Comparison of ENCODE assay signal across 19 cellular contexts in genomic region chr20:1087311-1087710, GRCh38. TPM values are rescaled to one million over a fixed set of nuclear protein-coding genes. Genes with fewer than 3 reads are reported as not detected.
A peak's percentile ranks its signal among the peaks of the same experiment; 100 is the strongest.
DNase-seq lines count a peak whose midpoint lies in the region; ATAC-seq, FAIRE-seq and TF ChIP-seq lines count a peak whose summit lies in the region.
"Had no signal": no experiment of that assay in that cellular context is flagged by ENCODE, and none has a peak within 500 bp of the region (broad histone marks: within the 10 kb centered on the region; RNA-seq: fewer than 3 reads in every experiment).

No MANE protein-coding gene starts in this region.

- H3K27ac ChIP-seq in GM12878 (ENCODE audit: control insufficient read depth, insufficient read depth): no peak overlapping the region
- H3K27ac ChIP-seq in trophoblast cell (ENCODE audit: low read depth, low read length): no peak overlapping the region
- H3K27ac ChIP-seq: coronary artery, foreskin keratinocyte, sigmoid colon, SJSA1, transverse colon had no signal

- TF ChIP-seq EP300 in GM12878 (IDR thresholded peaks at IDR 0.05; ENCODE audit: borderline replicate concordance in 1 of 2, control insufficient read depth in 1 of 2, low read depth in 2 of 2, low read length in 2 of 2): no peak

- SMC1A ChIA-PET in GM12878 (lab: Charles Lee; ENCODE audit: uncharacterized antibody, unreplicated experiment): interaction anchor here (0.6 to 1.9 kb wide), 5 partner anchors 10 to 272 kb away, joined by 3 to 5 read pairs (median 3); no protein-coding TSS in a partner anchor

- no peak overlapping the region for H2AFZ ChIP-seq in GM12878 (ENCODE audit: control insufficient read depth, low read depth, low read length)
- H2AFZ ChIP-seq in trophoblast cell (ENCODE audit: insufficient read depth, low read length, poor library complexity): no peak overlapping the region

- no peak overlapping the region for H2BK12ac ChIP-seq in trophoblast cell (ENCODE audit: low read length)

- H3K36me3 ChIP-seq in GM12878 (ENCODE audit: control insufficient read depth in 2 of 2, insufficient read depth in 2 of 2, low read length in 1 of 2) (no peaks in the 10 kb centered on the region), trophoblast cell (ENCODE audit: control insufficient read depth in 1 of 2, insufficient read depth in 2 of 2, low read length in 2 of 2) (no peaks in the 10 kb centered on the region)
- H3K36me3 ChIP-seq: HAP-1, sigmoid colon, SJSA1, transverse colon had no signal

- TF ChIP-seq POLR2A in GM12878 (IDR thresholded peaks at IDR 0.05; ENCODE audit: low read depth, low read length): no peak

- ATAC-seq in GM12878: peak; percentile 44
- ATAC-seq in GM21529 (IDR thresholded peaks at IDR 0.05; ENCODE audit: unreplicated experiment): no peak
- ATAC-seq in HG03520 (IDR thresholded peaks at IDR 0.05; ENCODE audit: unreplicated experiment): no peak
- ATAC-seq: foreskin keratinocyte had no signal

- H3K27me3 ChIP-seq in GM12878 (replicated peaks in 1 of 2; ENCODE audit: control insufficient read depth in 2 of 2, insufficient read depth in 2 of 2, low read length in 1 of 2) (no peaks in the 10 kb centered on the region), trophoblast cell (ENCODE audit: insufficient read depth, low read length) (no peaks in the 10 kb centered on the region)
- H3K27me3 ChIP-seq: foreskin keratinocyte, sigmoid colon, SJSA1, transverse colon had no signal

- H2BK5ac ChIP-seq in trophoblast cell (ENCODE audit: low read depth, low read length, poor library complexity): no peak overlapping the region

- H3K9ac ChIP-seq in GM12878 (ENCODE audit: control insufficient read depth, insufficient read depth, low read length): no peak overlapping the region
- H3K9ac ChIP-seq in trophoblast cell (ENCODE audit: low read length): no peak overlapping the region

- no peak overlapping the region for H3K4me3 ChIP-seq in GM12878
- H3K4me3 ChIP-seq in trophoblast cell (ENCODE audit: low read depth, low read length): no peak overlapping the region
- H3K4me3 ChIP-seq: coronary artery, HAP-1, sigmoid colon, SJSA1, transverse colon had no signal

- no peak overlapping the region for H3K4me2 ChIP-seq in GM12878 (ENCODE audit: control insufficient read depth, insufficient read depth)
- no peak overlapping the region for H3K4me2 ChIP-seq in trophoblast cell (ENCODE audit: low read length)

- RAD21 ChIA-PET in GM12878 (lab: Charles Lee; ENCODE audit: unreplicated experiment): interaction anchor here (1.3 kb wide), 1 partner anchor 21 kb away, joined by 6 read pairs; no protein-coding TSS in a partner anchor

- no peak overlapping the region for H4K91ac ChIP-seq in trophoblast cell (ENCODE audit: low read depth, low read length)

- no peak for TF ChIP-seq RAD21 in GM12878 (IDR thresholded peaks at IDR 0.05; ENCODE audit: insufficient read depth, low read depth, low read length)

- no peak overlapping the region for H3K14ac ChIP-seq in trophoblast cell (ENCODE audit: low read length)

- H4K20me1 ChIP-seq in GM12878 (ENCODE audit: control insufficient read depth, insufficient read depth): no peaks in the 10 kb centered on the region

- no peak overlapping the region for H3K18ac ChIP-seq in trophoblast cell (ENCODE audit: low read length)

- no peak overlapping the region for H4K8ac ChIP-seq in trophoblast cell (ENCODE audit: low read depth, low read length)

- no peaks in the 10 kb centered on the region for H3K79me1 ChIP-seq in trophoblast cell (ENCODE audit: low read length)

- H2BK120ac ChIP-seq in trophoblast cell (ENCODE audit: insufficient read depth, low read length, poor library complexity): no peak overlapping the region

- POLR2A ChIA-PET in GM12878 (lab: Charles Lee): no interaction called here

- H3K79me2 ChIP-seq in GM12878 (ENCODE audit: control insufficient read depth, insufficient read depth, low read length) (no peaks in the 10 kb centered on the region), trophoblast cell (ENCODE audit: control insufficient read depth, insufficient read depth, low read length, poor library complexity) (no peaks in the 10 kb centered on the region)

- no peak overlapping the region for H3K4ac ChIP-seq in trophoblast cell (ENCODE audit: low read depth, low read length)

- no peak overlapping the region for H4K12ac ChIP-seq in trophoblast cell (ENCODE audit: low read depth, low read length)

- intact Hi-C loops in GM12878 (cut with micrococcal nuclease; ENCODE audit: unreplicated experiment): no loop called here

- in situ Hi-C loops in GM12878 (cut with MboI): no loop called here

- 0% methylated on average over 4 of the region's 4 CpGs for WGBS in GM12878 (ENCODE audit: insufficient coverage, insufficient replicate concordance, low lambda C conversion rate, missing lambda C conversion rate)
- no CpG with 5 or more reads among the region's 4 CpGs for WGBS in trophoblast cell (ENCODE audit: extremely low coverage, insufficient coverage, insufficient read length)

- no TSS peak for BruUV-seq in GM12878 (replicated peaks; lab: Mats Ljungman, UMichigan)

- TF ChIP-seq CTCF in GM12878 (IDR thresholded peaks at IDR 0.05 in 2 of 3, conservative IDR thresholded peaks at IDR 0.05 in 1 of 3; ENCODE audit: control insufficient read depth in 2 of 3, extremely low read depth in 1 of 3, insufficient read depth in 1 of 3, low read depth in 3 of 3, low read length in 3 of 3): no peak

- no peak overlapping the region for H3K23ac ChIP-seq in trophoblast cell (ENCODE audit: low read length)

- DNase-seq in D341Med (ENCODE audit: low spot score) (peak; percentile 73), Daoy (ENCODE audit: low read depth) (peak; percentile 15), NCI-H2171 treated with DMSO at 0.1 percent for 48 hours (lab: John Stamatoyannopoulos, UW) (peak; percentile 87), GM12878 (ENCODE audit: low read depth, low spot score) (no peak), GM19240 (ENCODE audit: insufficient read length, low spot score) (no peak), trophoblast cell (no peak)
- DNase-seq: activated CD4-positive, alpha-beta T cell treated with anti-CD3 and anti-CD28 coated beads, Interleukin-2, amount 50 U/mL, for 1 hour; DMS153; foreskin keratinocyte; NCI-H1105 treated with DMSO at 0.1 percent for 48 hours; NCI-H446; sigmoid colon; T1000; transverse colon had no signal

- CTCF ChIA-PET in GM12878 (lab: Yijun Ruan, JAX): interaction anchor here (0.6 kb wide), 1 partner anchor 100 kb away, joined by 3 read pairs; no protein-coding TSS in a partner anchor

- FAIRE-seq in GM12878 (lab: Jason Lieb, UNC): no peak

- H3K9me3 ChIP-seq in GM12878 (replicated peaks; ENCODE audit: control insufficient read depth, insufficient read depth, low read length): peaks cover 15% of the 10 kb centered on the region
- peaks cover 6% of the 10 kb centered on the region for H3K9me3 ChIP-seq in trophoblast cell (ENCODE audit: insufficient read depth, low read depth, low read length)
- H3K9me3 ChIP-seq: HAP-1, transverse colon had no signal

- H2AK5ac ChIP-seq in trophoblast cell (ENCODE audit: low read length): no peak overlapping the region

- no peaks in the 10 kb centered on the region; the same call in 1 of the 2 replicates for H3K4me1 ChIP-seq in GM12878 (ENCODE audit: control insufficient read depth, insufficient read depth, low read length)
- no peaks in the 10 kb centered on the region for H3K4me1 ChIP-seq in trophoblast cell (ENCODE audit: control insufficient read depth in 1 of 2, insufficient read depth in 2 of 2, low read length in 2 of 2)
- H3K4me1 ChIP-seq: foreskin keratinocyte, HAP-1, sigmoid colon, SJSA1, transverse colon had no signal

TF ChIP-seq in GM12878, 131 proteins besides CTCF, POLR2A, EP300 and RAD21 (continues in another document):
- no peak for TF ChIP-seq E2F4 (IDR thresholded peaks at IDR 0.05; ENCODE audit: low read depth, low read length)
- TF ChIP-seq STAT3 (IDR thresholded peaks at IDR 0.05; ENCODE audit: low read depth, low read length): no peak
- TF ChIP-seq TCF7 (IDR thresholded peaks at IDR 0.05; ENCODE audit: borderline replicate concordance): no peak
- TF ChIP-seq BHLHE40 (IDR thresholded peaks at IDR 0.05; ENCODE audit: borderline replicate concordance in 1 of 2, low read depth in 2 of 2, low read length in 1 of 2): peak; percentile 54 to 74; a peak in 3 of 4 replicates
- TF ChIP-seq CHD1 (IDR thresholded peaks at IDR 0.05; ENCODE audit: low read depth, low read length): no peak
- TF ChIP-seq RUNX3 (IDR thresholded peaks at IDR 0.05; ENCODE audit: low read length): peak; percentile 88

RNA-seq across cellular contexts. Expression of gene PSMF1, which starts 31.1 kb away (rescaled TPM):
- 71.8 and 102 TPM in 2 replicates for total RNA-seq in Daoy (2014; rRNA removed; shearing (Covaris generic))
- total RNA-seq in GM12878 (2013; cell fraction: nucleolus; rRNA removed): 68.6 and 72.2 TPM in 2 replicates
- total RNA-seq in GM12878 (2014; rRNA removed) (30.2 and 32.9 TPM in 2 replicates), GM12878 (2014; rRNA removed; fragmentation: Illumina TruSeq; extraction: Trizol) (35.2 and 35.8 TPM in 2 replicates), GM12878 (2021) (156 and 167 TPM in 2 replicates)
- 60.4 TPM for polyA plus RNA-seq in GM12878 (2011; ENCODE audit: low read depth)
- polyA plus RNA-seq in GM12878 (2011; rRNA removed) (29.3 and 45.9 TPM in 2 replicates), GM12878 (2014; fragmentation: Illumina TruSeq; extraction: Trizol) (68.1 and 171 TPM in 2 replicates), GM12878 (2014; fragmentation: Nextera tagmentation; extraction: Ambion mirVana) (10 to 100 TPM; 14.2 to 14.4 TPM), GM12878 (2014; rRNA removed) (27.3 and 35.1 TPM in 2 replicates), GM12878 (2016; fragmentation: Nextera tagmentation; extraction: Ambion mirVana) (100 to 1,000 TPM; 159 to 173 TPM)
- polyA plus RNA-seq in GM12878 (2011; cell fraction: cytosol; rRNA removed): 46.6 and 163 TPM in 2 replicates
- 76.8 and 77.5 TPM in 2 replicates for polyA plus RNA-seq in GM12878 (2011; cell fraction: nucleus; rRNA removed)
- polyA plus RNA-seq in GM12878 (2012): 96.7 and 104 TPM in 2 replicates
- polyA minus RNA-seq in GM12878 (2011; rRNA and poly(A)+ RNA removed): 45.8 and 52.1 TPM in 2 replicates
- polyA minus RNA-seq in GM12878 (2011; cell fraction: cytosol; rRNA and poly(A)+ RNA removed): 21.9 and 37.1 TPM in 2 replicates
- polyA minus RNA-seq in GM12878 (2011; cell fraction: nucleus; rRNA and poly(A)+ RNA removed): 18.9 and 34.3 TPM in 2 replicates
- 65.6 and 67.1 TPM in 2 replicates for polyA plus RNA-seq in trophoblast cell (2013)

Comparison
In these comparisons a context has a peak if more than half of its experiments do, and no peak if none do; other contexts are left out.
1. DNase-seq: peak in D341Med (single experiment), Daoy (single experiment) and NCI-H2171 treated with DMSO at 0.1 percent for 48 hours (single experiment); none in GM12878 (single experiment), GM19240 (single experiment) and trophoblast cell (0 of 2).